Comparison of ENCODE assay signal across 1 cellular context in genomic region chr9:137188086-137188489, GRCh38.
TF ChIP-seq lines count a peak whose summit lies in the region.

No MANE protein-coding gene starts in this region.

TF ChIP-seq in H1, 55 proteins besides CTCF, POLR2A, EP300 and RAD21:
- TF ChIP-seq, protein P1, sequence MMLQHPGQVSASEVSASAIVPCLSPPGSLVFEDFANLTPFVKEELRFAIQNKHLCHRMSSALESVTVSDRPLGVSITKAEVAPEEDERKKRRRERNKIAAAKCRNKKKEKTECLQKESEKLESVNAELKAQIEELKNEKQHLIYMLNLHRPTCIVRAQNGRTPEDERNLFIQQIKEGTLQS (IDR thresholded peaks at IDR 0.05; ENCODE audit: insufficient read depth, low read depth, low read length): no peak
- TF ChIP-seq YY1 (IDR thresholded peaks at IDR 0.05; ENCODE audit: low read depth, low read length) (no peak), PHF8 (conservative IDR thresholded peaks at IDR 0.05; ENCODE audit: low read depth, low read length) (peak; percentile 95), CTBP2 (IDR thresholded peaks at IDR 0.05; ENCODE audit: borderline replicate concordance, insufficient read depth, insufficient read length, low read length) (no peak), KDM1A (IDR thresholded peaks at IDR 0.05; ENCODE audit: borderline replicate concordance, low read length) (no peak), POU5F1 (IDR thresholded peaks at IDR 0.05; ENCODE audit: low read depth, low read length) (no peak), SAP30 (IDR thresholded peaks at IDR 0.05; ENCODE audit: insufficient read depth, insufficient replicate concordance, low read length) (peak; percentile 74), SP1 (IDR thresholded peaks at IDR 0.05; ENCODE audit: low read depth, low read length) (no peak)
